Comparison of ENCODE assay signal across 7 cellular contexts in genomic region chr7:141551773-141552162, GRCh38. TPM values are rescaled to one million over a fixed set of nuclear protein-coding genes. Genes with fewer than 3 reads are reported as not detected.
DNase-seq lines count a peak whose midpoint lies in the region; ATAC-seq, FAIRE-seq and TF ChIP-seq lines count a peak whose summit lies in the region.

No MANE protein-coding gene starts in this region.

- no peak for TF ChIP-seq RAD21 in neural cell (conservative IDR thresholded peaks at IDR 0.05)

- no peaks in the 10 kb centered on the region for H3K9me3 ChIP-seq in KOPT-K1 (ENCODE audit: insufficient read depth, low read length, poor library complexity, severe bottlenecking)
- H3K9me3 ChIP-seq in colonic mucosa = no peaks in the 10 kb centered on the region
- H3K9me3 ChIP-seq in neural cell (ENCODE audit: low read length) = no peaks in the 10 kb centered on the region

- H3K4me3 ChIP-seq in colonic mucosa (peak overlapping the region; percentile 92), neural cell (ENCODE audit: low read length) (peak overlapping the region; percentile 78)

- peak; percentile 12 for ATAC-seq in GM21390 (IDR thresholded peaks at IDR 0.05; ENCODE audit: unreplicated experiment)

- no peaks in the 10 kb centered on the region for H3K27me3 ChIP-seq in colonic mucosa
- no peaks in the 10 kb centered on the region for H3K27me3 ChIP-seq in neural cell (ENCODE audit: insufficient read depth, low read depth, low read length)

- H3K36me3 ChIP-seq in KOPT-K1 (ENCODE audit: insufficient read depth, low read length) = peaks cover 21% of the 10 kb centered on the region
- H3K36me3 ChIP-seq in colonic mucosa = no peaks in the 10 kb centered on the region
- H3K36me3 ChIP-seq in neural cell (ENCODE audit: insufficient read depth, low read length) = no peaks in the 10 kb centered on the region

- intact Hi-C loops in colonic mucosa (cut with DNase I) = no loop called here

- peaks cover 10% of the 10 kb centered on the region for H3K79me2 ChIP-seq in neural cell (replicated peaks; ENCODE audit: insufficient read depth, low read length)

- peak overlapping the region; percentile 47 for H3K4me2 ChIP-seq in neural cell (ENCODE audit: low read length)

- H3K4me1 ChIP-seq in colonic mucosa = peaks cover 8% of the 10 kb centered on the region

- no peak for FAIRE-seq in frontal cortex (lab: Jason Lieb, UNC)

- no peak for TF ChIP-seq CTCF in colonic mucosa (IDR thresholded peaks at IDR 0.05)
- TF ChIP-seq CTCF in neural cell (IDR thresholded peaks at IDR 0.05; ENCODE audit: poor library complexity, severe bottlenecking) = no peak

- H3K9me2 ChIP-seq in neural cell (ENCODE audit: insufficient read depth, low read length) = no peaks in the 10 kb centered on the region

- H2AFZ ChIP-seq in neural cell (ENCODE audit: low read depth, low read length) = peak overlapping the region; percentile 38

- no peaks in the 10 kb centered on the region for H3F3A ChIP-seq in neural cell (ENCODE audit: insufficient read depth, low read length, poor library complexity, severe bottlenecking)

- H3K9ac ChIP-seq in colonic mucosa (ENCODE audit: low read depth in 2 of 2, low read length in 2 of 2) = peak overlapping the region; percentile 58 to 92
- H3K9ac ChIP-seq in neural cell (ENCODE audit: low read length) = peak overlapping the region; percentile 70

- H3K27ac ChIP-seq in KOPT-K1 (ENCODE audit: low read depth, low read length, poor library complexity, severe bottlenecking) (peak overlapping the region; percentile 67), colonic mucosa (no peak overlapping the region), neural cell (ENCODE audit: low read length) (no peak overlapping the region)

- TF ChIP-seq EP300 in neural cell (conservative IDR thresholded peaks at IDR 0.05; ENCODE audit: poor library complexity, severe bottlenecking) = no peak

- H4K20me1 ChIP-seq in neural cell (ENCODE audit: insufficient read depth) = no peaks in the 10 kb centered on the region

- no peak for DNase-seq in colonic mucosa
- DNase-seq in UCSD-AML1 (lab: John Stamatoyannopoulos, UW; ENCODE audit: unreplicated experiment) = no peak
- DNase-seq in OCI-M1 (lab: John Stamatoyannopoulos, UW) = no peak
- DNase-seq in frontal cortex (ENCODE audit: low spot score in 2 of 2) = no peak

TF ChIP-seq in neural cell, 6 proteins besides CTCF, POLR2A, EP300 and RAD21:
- TF ChIP-seq TAF1 (IDR thresholded peaks at IDR 0.05; ENCODE audit: low read depth) = no peak
- TF ChIP-seq MXI1 (conservative IDR thresholded peaks at IDR 0.05; ENCODE audit: poor library complexity, severe bottlenecking) = no peak
- no peak for TF ChIP-seq EZH2 (IDR thresholded peaks at IDR 0.05; ENCODE audit: borderline replicate concordance, insufficient read depth, low read length, poor library complexity, severe bottlenecking)
- no peak for TF ChIP-seq REST (IDR thresholded peaks at IDR 0.05; ENCODE audit: borderline replicate concordance)
- no peak for TF ChIP-seq SMC3 (conservative IDR thresholded peaks at IDR 0.05; ENCODE audit: poor library complexity)
- TF ChIP-seq POLR2AphosphoS5 (IDR thresholded peaks at IDR 0.05) = no peak

RNA-seq across cellular contexts. Expression of gene AGK, which starts 0.6 kb away (rescaled TPM):
- total RNA-seq in colonic mucosa (10 to 100 TPM; 19.6 to 21.1 TPM), frontal cortex (46.5 TPM)
- 59.8 and 64.8 TPM in 2 replicates for polyA plus RNA-seq in neural cell
- 87.6 and 92.5 TPM in 2 replicates for polyA minus RNA-seq in neural cell
